8 cellular contexts compared by ENCODE assay signal in the genomic region with DNA sequence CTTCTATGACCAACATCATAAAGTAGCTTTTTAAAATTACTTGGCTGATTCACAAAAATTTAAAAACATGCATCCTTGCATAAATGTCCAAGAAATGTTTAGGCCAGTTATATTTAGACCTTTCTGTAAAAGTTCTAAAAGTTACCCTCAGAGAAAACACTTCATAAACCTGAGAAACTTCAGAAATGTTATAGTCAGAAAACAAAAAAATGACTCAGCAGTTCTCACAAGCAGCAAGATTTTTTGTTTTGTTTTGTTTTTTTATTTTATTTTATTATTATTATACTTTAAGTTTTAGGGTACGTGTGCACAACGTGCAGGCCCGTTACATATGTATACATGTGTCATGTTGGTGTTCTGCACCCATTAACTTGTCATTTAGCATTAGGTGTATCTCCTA.
"Had no signal": no experiment of that assay in that cellular context is flagged by ENCODE, and none has a peak within 500 bp of the region (broad histone marks: within the 10 kb centered on the region; RNA-seq: fewer than 3 reads in every experiment).

No MANE protein-coding gene starts in this region.

- H3K36me3 ChIP-seq: HAP-1 had no signal

- DNase-seq: GM23248, GOT3, H7, HFFc6, KG1 had no signal

- H3K9ac ChIP-seq: GM23248 had no signal

- H3K9me3 ChIP-seq: HAP-1 had no signal

- H3K27ac ChIP-seq: GM23248, HL-60 had no signal

- H2AFZ ChIP-seq: GM23248 had no signal

- ATAC-seq: HCT116 had no signal

- H3K4me3 ChIP-seq: GM23248, HAP-1 had no signal

- H3K4me1 ChIP-seq: HAP-1 had no signal
